ENCODE assay signal across 10 cellular contexts in genomic region chr9:116494815-116495634, GRCh38.
DNase-seq lines count a peak whose midpoint lies in the region; ATAC-seq and TF ChIP-seq lines count a peak whose summit lies in the region.
"Had no signal": no experiment of that assay in that cellular context is flagged by ENCODE, and none has a peak within 500 bp of the region (broad histone marks: within the 10 kb centered on the region; RNA-seq: fewer than 3 reads in every experiment).

No MANE protein-coding gene starts in this region.

- H3K36me3 ChIP-seq in kidney epithelial cell (ENCODE audit: control insufficient read depth, insufficient read depth, low read length) = no peaks in the 10 kb centered on the region
- H3K36me3 ChIP-seq in upper lobe of right lung = no peaks in the 10 kb centered on the region

- H3K27me3 ChIP-seq in kidney epithelial cell (ENCODE audit: control insufficient read depth, insufficient read depth, low read length) = no peaks in the 10 kb centered on the region
- no peaks in the 10 kb centered on the region for H3K27me3 ChIP-seq in upper lobe of right lung

- no peaks in the 10 kb centered on the region for H3K4me1 ChIP-seq in upper lobe of right lung

- CTCF ChIA-PET in activated naive CD4-positive, alpha-beta T cell treated with anti-CD3 and anti-CD28 coated beads, Interleukin-2, amount 10 ng/mL, durations not matched to agents 7 days and 5 days (lab: Charles Lee) = interaction anchor here (0.8 kb wide), 1 partner anchor 238 kb away, joined by 3 read pairs; no protein-coding TSS in a partner anchor

- H3K4me3 ChIP-seq in kidney epithelial cell (ENCODE audit: low read depth, low read length) (no peak overlapping the region), upper lobe of right lung (no peak overlapping the region)
- H3K4me3 ChIP-seq: skin epidermis had no signal

- H3K9me3 Mint-ChIP-seq in activated naive CD4-positive, alpha-beta T cell treated with anti-CD3 and anti-CD28 coated beads, Interleukin-2, amount 10 ng/mL, durations not matched to agents 7 days and 5 days = no peaks in the 10 kb centered on the region
- H3K9me3 Mint-ChIP-seq: activated naive CD4-positive, alpha-beta T cell treated with anti-CD3 and anti-CD28 coated beads, Interleukin-2, amount 50 U/mL, for 72 hours had no signal

- H3K27me3 Mint-ChIP-seq in activated naive CD4-positive, alpha-beta T cell treated with anti-CD3 and anti-CD28 coated beads, Interleukin-2, amount 10 ng/mL, durations not matched to agents 7 days and 5 days = no peaks in the 10 kb centered on the region

- H3K9me3 ChIP-seq in upper lobe of right lung = no peaks in the 10 kb centered on the region

- DNase-seq in activated T-cell treated with anti-CD3 and anti-CD28 coated beads for 1 hour (ENCODE audit: low read depth) (peak; percentile 6), activated T-cell treated with anti-CD3 and anti-CD28 coated beads for 4 hours (no peak), HT-29 (ENCODE audit: low spot score) (peak; percentile 24), kidney epithelial cell (ENCODE audit: low read depth) (no peak), upper lobe of right lung (no peak), NCI-H146 (lab: John Stamatoyannopoulos, UW) (no peak), activated gamma-delta T cell treated with Interleukin-2 at 50 U/mL for 16 hours (no peak)
- DNase-seq in activated naive CD4-positive, alpha-beta T cell treated with anti-CD3 and anti-CD28 coated beads, Interleukin-2, amount 10 ng/mL, durations not matched to agents 7 days and 5 days = peak; percentile 47

- ATAC-seq in upper lobe of right lung = peak; percentile 77

- H3K27ac ChIP-seq in upper lobe of right lung = no peak overlapping the region
- H3K27ac ChIP-seq: skin epidermis had no signal

- H3K4me3 Mint-ChIP-seq in activated naive CD4-positive, alpha-beta T cell treated with anti-CD3 and anti-CD28 coated beads, Interleukin-2, amount 10 ng/mL, durations not matched to agents 7 days and 5 days = no peak overlapping the region

- intact Hi-C loops in upper lobe of right lung (cut with DNase I) = no loop called here

- no peak overlapping the region for H3K27ac Mint-ChIP-seq in activated naive CD4-positive, alpha-beta T cell treated with anti-CD3 and anti-CD28 coated beads, Interleukin-2, amount 10 ng/mL, durations not matched to agents 7 days and 5 days
- H3K27ac Mint-ChIP-seq: activated naive CD4-positive, alpha-beta T cell treated with anti-CD3 and anti-CD28 coated beads, Interleukin-2, amount 50 U/mL, for 72 hours had no signal

- TF ChIP-seq CTCF in kidney epithelial cell (IDR thresholded peaks at IDR 0.05; ENCODE audit: insufficient read depth, low read length, poor library complexity, severe bottlenecking) (peak; percentile 60), upper lobe of right lung (IDR thresholded peaks at IDR 0.05) (peak; percentile 67)

- no peaks in the 10 kb centered on the region for H3K4me1 Mint-ChIP-seq in activated naive CD4-positive, alpha-beta T cell treated with anti-CD3 and anti-CD28 coated beads, Interleukin-2, amount 10 ng/mL, durations not matched to agents 7 days and 5 days

- H3K36me3 Mint-ChIP-seq in activated naive CD4-positive, alpha-beta T cell treated with anti-CD3 and anti-CD28 coated beads, Interleukin-2, amount 10 ng/mL, durations not matched to agents 7 days and 5 days = no peaks in the 10 kb centered on the region
- H3K36me3 Mint-ChIP-seq: activated naive CD4-positive, alpha-beta T cell treated with anti-CD3 and anti-CD28 coated beads, Interleukin-2, amount 50 U/mL, for 72 hours had no signal

Comparison
In these comparisons a context has a peak if more than half of its experiments do, and no peak if none do; other contexts are left out.
1. DNase-seq: peak in activated T-cell treated with anti-CD3 and anti-CD28 coated beads for 1 hour (single experiment), HT-29 (single experiment) and activated naive CD4-positive, alpha-beta T cell treated with anti-CD3 and anti-CD28 coated beads, Interleukin-2, amount 10 ng/mL, durations not matched to agents 7 days and 5 days (single experiment); none in activated T-cell treated with anti-CD3 and anti-CD28 coated beads for 4 hours (single experiment), kidney epithelial cell (single experiment), upper lobe of right lung (single experiment), NCI-H146 (single experiment) and activated gamma-delta T cell treated with Interleukin-2 at 50 U/mL for 16 hours (single experiment).